In the genomic region with DNA sequence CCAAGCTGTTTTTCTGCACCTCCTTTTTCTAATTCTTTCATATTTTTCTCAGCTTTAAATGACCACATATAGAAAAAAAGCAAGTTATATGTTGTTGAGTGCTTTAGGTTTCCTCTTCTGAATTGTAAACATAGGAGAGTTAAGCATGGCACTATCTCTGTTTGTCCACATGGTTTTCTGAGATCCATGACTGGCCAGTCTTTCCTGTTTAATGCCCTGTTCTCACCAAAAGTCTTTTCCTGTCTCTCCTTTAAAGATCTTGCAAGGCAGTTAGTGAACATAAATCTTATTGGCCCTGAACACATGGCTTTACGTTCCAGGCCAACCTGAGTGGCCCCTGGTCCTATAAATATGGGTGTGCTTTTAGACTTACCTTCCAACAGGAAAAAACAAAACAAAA, we compare ENCODE assay signal across 24 cellular contexts. TPM values are rescaled to one million over a fixed set of nuclear protein-coding genes. Genes with fewer than 3 reads are reported as not detected.
DNase-seq lines count a peak whose midpoint lies in the region; TF ChIP-seq lines count a peak whose summit lies in the region.
"Had no signal": no experiment of that assay in that cellular context is flagged by ENCODE, and none has a peak within 500 bp of the region (broad histone marks: within the 10 kb centered on the region; RNA-seq: fewer than 3 reads in every experiment).

No MANE protein-coding gene starts in this region.

- H3K4me3 ChIP-seq in MG63: no peak overlapping the region
- H3K4me3 ChIP-seq: A549, GM12878, K562 had no signal

- H3K9me3 Mint-ChIP-seq in mesothelial cell of epicardium: peaks cover 4% of the 10 kb centered on the region
- H3K9me3 Mint-ChIP-seq: CD14-positive monocyte; CD4-positive, alpha-beta memory T cell had no signal

- H3K27ac ChIP-seq in C4-2B (peak overlapping the region; percentile 58), VCaP (peak overlapping the region; percentile 58)
- H3K27ac ChIP-seq: 22Rv1, A549, HL-60 had no signal

- H3K4me3 Mint-ChIP-seq in mesothelial cell of epicardium: no peak overlapping the region
- H3K4me3 Mint-ChIP-seq: CD14-positive monocyte; CD4-positive, alpha-beta memory T cell had no signal

- no peak for DNase-seq in mesothelial cell of epicardium (ENCODE audit: low spot score in 2 of 2, unreplicated experiment in 2 of 2)
- DNase-seq in ureter (ENCODE audit: low spot score): peak; percentile 40
- DNase-seq in MG63: no peak
- DNase-seq in effector CD8-positive, alpha-beta T cell (lab: John Stamatoyannopoulos, UW): no peak
- no peak for DNase-seq in HEK293T (ENCODE audit: extremely low spot score)
- DNase-seq: AML-193; Calu3; CD4-positive, alpha-beta memory T cell; DMS 273 treated with DMSO at 0.1 percent for 48 hours; DMS53; DND-41; EL; GOT3; H7; IMR-90 had no signal

- no peaks in the 10 kb centered on the region for H3K36me3 ChIP-seq in MG63

- no peaks in the 10 kb centered on the region for H3K27me3 ChIP-seq in MG63

- peak overlapping the region; percentile 43 for H3K27ac Mint-ChIP-seq in mesothelial cell of epicardium

- H3K9me3 ChIP-seq in MG63: no peaks in the 10 kb centered on the region
- H3K9me3 ChIP-seq: A549 had no signal

- no peaks in the 10 kb centered on the region for H3K27me3 Mint-ChIP-seq in mesothelial cell of epicardium (ENCODE audit: low read depth)

- peaks cover 32% of the 10 kb centered on the region for H3K4me1 Mint-ChIP-seq in mesothelial cell of epicardium

- H3K36me3 Mint-ChIP-seq in mesothelial cell of epicardium: no peaks in the 10 kb centered on the region
- H3K36me3 Mint-ChIP-seq: CD14-positive monocyte; CD4-positive, alpha-beta memory T cell had no signal

- TF ChIP-seq CTCF in C4-2B (conservative IDR thresholded peaks at IDR 0.05) (no peak), VCaP (conservative IDR thresholded peaks at IDR 0.05) (no peak), mesothelial cell of epicardium (IDR thresholded peaks at IDR 0.05; ENCODE audit: unreplicated experiment) (no peak)

- POLR2A ChIA-PET in HEK293T (lab: Yijun Ruan, JAX): no interaction called here

- CTCF ChIA-PET in HEK293T (lab: Yijun Ruan, JAX): no interaction called here

TF ChIP-seq in HEK293T, 16 proteins besides CTCF, POLR2A, EP300 and RAD21:
- TF ChIP-seq, protein P1, sequence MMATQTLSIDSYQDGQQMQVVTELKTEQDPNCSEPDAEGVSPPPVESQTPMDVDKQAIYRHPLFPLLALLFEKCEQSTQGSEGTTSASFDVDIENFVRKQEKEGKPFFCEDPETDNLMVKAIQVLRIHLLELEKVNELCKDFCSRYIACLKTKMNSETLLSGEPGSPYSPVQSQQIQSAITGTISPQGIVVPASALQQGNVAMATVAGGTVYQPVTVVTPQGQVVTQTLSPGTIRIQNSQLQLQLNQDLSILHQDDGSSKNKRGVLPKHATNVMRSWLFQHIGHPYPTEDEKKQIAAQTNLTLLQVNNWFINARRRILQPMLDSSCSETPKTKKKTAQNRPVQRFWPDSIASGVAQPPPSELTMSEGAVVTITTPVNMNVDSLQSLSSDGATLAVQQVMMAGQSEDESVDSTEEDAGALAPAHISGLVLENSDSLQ (IDR thresholded peaks at IDR 0.05): no peak
- TF ChIP-seq HDGF (IDR thresholded peaks at IDR 0.05; ENCODE audit: borderline replicate concordance): no peak
- TF ChIP-seq L3MBTL2 (conservative IDR thresholded peaks at IDR 0.05): no peak
- no peak for TF ChIP-seq NFRKB (IDR thresholded peaks at IDR 0.05)
- no peak for TF ChIP-seq BHLHE40 (IDR thresholded peaks at IDR 0.05; ENCODE audit: borderline replicate concordance)
- TF ChIP-seq ZNF384 (IDR thresholded peaks at IDR 0.05): no peak
- TF ChIP-seq FOXM1 (IDR thresholded peaks at IDR 0.05; ENCODE audit: borderline replicate concordance): no peak
- TF ChIP-seq ARNT (IDR thresholded peaks at IDR 0.05): no peak
- TF ChIP-seq SUZ12 (IDR thresholded peaks at IDR 0.05): no peak
- no peak for TF ChIP-seq SP1 (IDR thresholded peaks at IDR 0.05)
- no peak for TF ChIP-seq ELF4 (IDR thresholded peaks at IDR 0.05)
- no peak for TF ChIP-seq TARDBP (IDR thresholded peaks at IDR 0.05)

RNA-seq across cellular contexts. Expression of a gene that starts 19.4 kb away (rescaled TPM):
- 0.18 to 0.56 TPM (median 0.29 TPM) in 3 replicates for total RNA-seq in mesothelial cell of epicardium
- total RNA-seq in ureter: not detected
- not detected in 2 replicates for total RNA-seq in MG63 (2014; rRNA removed; shearing (Covaris generic); ENCODE audit: low replicate concordance)
- total RNA-seq: Calu3; CD4-positive, alpha-beta memory T cell; G401; GM12878; H7; IMR-90; K562 had no signal

RNA-seq across cellular contexts. Expression of a gene that starts 25.2 kb away (rescaled TPM):
- total RNA-seq in mesothelial cell of epicardium: not detected in 3 replicates
- not detected for total RNA-seq in ureter
- total RNA-seq in MG63 (2014; rRNA removed; shearing (Covaris generic); ENCODE audit: low replicate concordance): not detected in 2 replicates
- total RNA-seq: Calu3; CD4-positive, alpha-beta memory T cell; G401; GM12878; H7; IMR-90; K562 had no signal

RNA-seq across cellular contexts. Expression of a gene that starts 28.6 kb away (rescaled TPM):
- 4.2 to 5.7 TPM (median 5.6 TPM) in 3 replicates for total RNA-seq in mesothelial cell of epicardium
- total RNA-seq in ureter: 27.7 TPM
- not detected in 2 replicates for total RNA-seq in MG63 (2014; rRNA removed; shearing (Covaris generic); ENCODE audit: low replicate concordance)
- total RNA-seq: CD4-positive, alpha-beta memory T cell; G401; GM12878; IMR-90 had no signal

RNA-seq across cellular contexts. Expression of a gene that starts 48.0 kb away (rescaled TPM):
- total RNA-seq in mesothelial cell of epicardium (1.9 to 4.2 TPM (median 2.3 TPM) in 3 replicates), ureter (1.3 TPM)
- total RNA-seq in MG63 (2014; rRNA removed; shearing (Covaris generic); ENCODE audit: low replicate concordance): not detected in 2 replicates
- total RNA-seq: Calu3, G401, IMR-90 had no signal

RNA-seq across cellular contexts. Expression of a gene that starts 59.2 kb away (rescaled TPM):
- total RNA-seq in mesothelial cell of epicardium (28.0 to 30.9 TPM (median 28.9 TPM) in 3 replicates), ureter (55.9 TPM)
- total RNA-seq in MG63 (2014; rRNA removed; shearing (Covaris generic); ENCODE audit: low replicate concordance): 0.96 and 3.6 TPM in 2 replicates
- total RNA-seq: G401 had no signal
